19 cellular contexts compared by ENCODE assay signal in genomic region chr1:3533051-3534048, GRCh38.
DNase-seq lines count a peak whose midpoint lies in the region; ATAC-seq and TF ChIP-seq lines count a peak whose summit lies in the region.
"Had no signal": no experiment of that assay in that cellular context is flagged by ENCODE, and none has a peak within 500 bp of the region (broad histone marks: within the 10 kb centered on the region; RNA-seq: fewer than 3 reads in every experiment).

No MANE protein-coding gene starts in this region.

- TF ChIP-seq CTCF in osteoblast (IDR thresholded peaks at IDR 0.05; ENCODE audit: extremely low read depth, low read depth, low read length) = peak; percentile 11

- H3K9me3 ChIP-seq in osteoblast (ENCODE audit: low read depth, low read length) = no peaks in the 10 kb centered on the region
- H3K9me3 ChIP-seq: BE2C, stomach had no signal

- peaks cover 17% of the 10 kb centered on the region for H3K79me2 ChIP-seq in osteoblast (ENCODE audit: insufficient read depth, low read length)

- H2AFZ ChIP-seq in osteoblast (ENCODE audit: low read length) = no peak overlapping the region

- H4K20me1 ChIP-seq in osteoblast (ENCODE audit: insufficient read depth, low read length) = no peaks in the 10 kb centered on the region

- ATAC-seq in esophagus mucosa = peak; percentile 41
- no peak for ATAC-seq in GM18907 (IDR thresholded peaks at IDR 0.05; ENCODE audit: unreplicated experiment)
- no peak for ATAC-seq in GM18502 (IDR thresholded peaks at IDR 0.05; ENCODE audit: poor library complexity, unreplicated experiment)
- ATAC-seq: activated CD8-positive, alpha-beta T cell treated with anti-CD3 and anti-CD28 coated beads for 36 hours; Panc1 had no signal

- H3K4me1 ChIP-seq in osteoblast (ENCODE audit: insufficient read depth, low read length) = peaks cover 16% of the 10 kb centered on the region
- H3K4me1 ChIP-seq: BE2C had no signal

- no peaks in the 10 kb centered on the region for H3K27me3 ChIP-seq in osteoblast (ENCODE audit: insufficient read depth, low read length)
- H3K27me3 ChIP-seq: BE2C had no signal

- H3K27ac ChIP-seq in osteoblast (ENCODE audit: low read depth, low read length) = no peak overlapping the region

- no peak overlapping the region for H3K4me2 ChIP-seq in osteoblast (ENCODE audit: insufficient read depth, low read length)

- DNase-seq in ELF-1 (ENCODE audit: low read depth, low spot score) (peak; percentile 61), NCI-H526 treated with DMSO at 0.1 percent for 48 hours (lab: John Stamatoyannopoulos, UW) (peak; percentile 5), osteoblast (ENCODE audit: insufficient read length, low spot score, missing footprints) (no peak), inferior parietal cortex (ENCODE audit: extremely low spot score) (no peak)
- DNase-seq: activated CD4-positive, CD25-positive, alpha-beta regulatory T cell; activated CD8-positive, alpha-beta T cell treated with anti-CD3 and anti-CD28 coated beads for 36 hours; activated T-cell treated with anti-CD3 and anti-CD28 coated beads, Interleukin-2, amount 50 U/mL, for 48 hours; BE2C; NCI-H1417 treated with DMSO at 0.1 percent for 48 hours; NCI-H2171; posterior cingulate gyrus; small intestine; stimulated activated CD4-positive, alpha-beta T cell treated with anti-CD3 and anti-CD28 coated beads, Interleukin-2, amount 100 ng/mL, for 48 hours; stomach; trophoblast cell had no signal

- no peak overlapping the region for H3K4me3 ChIP-seq in osteoblast (ENCODE audit: insufficient read depth, low read length)
- H3K4me3 ChIP-seq: stomach had no signal

- no peaks in the 10 kb centered on the region for H3K36me3 ChIP-seq in osteoblast (ENCODE audit: insufficient read depth, low read length)
- H3K36me3 ChIP-seq: BE2C, stomach had no signal

Comparison
In these comparisons a context has a peak if more than half of its experiments do, and no peak if none do; other contexts are left out.
1. DNase-seq: peak in ELF-1 (single experiment) and NCI-H526 treated with DMSO at 0.1 percent for 48 hours (single experiment); none in osteoblast (single experiment) and inferior parietal cortex (single experiment).